ENCODE assay signal across 11 cellular contexts in genomic region chr18:58567453-58568196, GRCh38.
A peak's percentile ranks its signal among the peaks of the same experiment; 100 is the strongest.
DNase-seq lines count a peak whose midpoint lies in the region; ATAC-seq and TF ChIP-seq lines count a peak whose summit lies in the region.
"Had no signal": no experiment of that assay in that cellular context is flagged by ENCODE, and none has a peak within 500 bp of the region (broad histone marks: within the 10 kb centered on the region; RNA-seq: fewer than 3 reads in every experiment).

No MANE protein-coding gene starts in this region.

- H3K4me3 ChIP-seq in fibroblast of pulmonary artery (replicated peaks; ENCODE audit: low read depth, low read length) (no peak overlapping the region), testis (no peak overlapping the region)
- H3K4me3 ChIP-seq: K562 had no signal

- TF ChIP-seq POLR2A in testis (IDR thresholded peaks at IDR 0.05), result no peak

- no peaks in the 10 kb centered on the region for H3K36me3 ChIP-seq in testis (ENCODE audit: low read depth, missing control alignments)

- in situ Hi-C loops in Caki2 (cut with HindIII; ENCODE audit: low pct_unique_long_range_greater_than_20kb, low sequenced_read_pairs), result no loop called here

- no peaks in the 10 kb centered on the region for H3K4me1 ChIP-seq in testis

- H3K27ac ChIP-seq in testis, result no peak overlapping the region

- no peaks in the 10 kb centered on the region for H3K27me3 ChIP-seq in testis

- peak; percentile 79 for ATAC-seq in omental fat pad (ENCODE audit: low FRiP score)
- ATAC-seq: K562 had no signal

- 84 to 94% methylated on average over 9 of the region's 9 CpGs for WGBS in testis, 2 donors

- TF ChIP-seq CTCF in fibroblast of pulmonary artery (IDR thresholded peaks at IDR 0.05; ENCODE audit: low read length, missing control alignments) (no peak), omental fat pad (IDR thresholded peaks at IDR 0.05) (no peak), testis (IDR thresholded peaks at IDR 0.05) (no peak)

- H3K9me3 ChIP-seq in testis, result no peaks in the 10 kb centered on the region

- intact Hi-C loops in testis (cut with DNase I; ENCODE audit: low total_unique reads), result no loop called here

- DNase-seq in Caki2 (ENCODE audit: low read depth), result peak; percentile 65
- peak; percentile 35 for DNase-seq in RKO (ENCODE audit: low spot score)
- DNase-seq in fibroblast of pulmonary artery (ENCODE audit: low read depth), result peak; percentile 90
- no peak for DNase-seq in omental fat pad (ENCODE audit: low spot score)
- DNase-seq in testis, result no peak
- DNase-seq in stimulated activated CD4-positive, alpha-beta T cell treated with anti-CD3 and anti-CD28 coated beads, Interleukin-2, amount 100 ng/mL, for 48 hours, result no peak
- DNase-seq in HT-29 (ENCODE audit: low spot score), result no peak
- DNase-seq in mucosa of gallbladder (ENCODE audit: low spot score), result no peak
- DNase-seq: NCI-H774; stimulated activated CD4-positive, alpha-beta T cell treated with anti-CD3 and anti-CD28 coated beads, Interleukin-4, amount 100 ng/mL, for 4 hours had no signal

Comparison
In these comparisons a context has a peak if more than half of its experiments do, and no peak if none do; other contexts are left out.
1. DNase-seq: peak in Caki2 (single experiment), RKO (single experiment) and fibroblast of pulmonary artery (single experiment); none in omental fat pad (single experiment), testis (single experiment), stimulated activated CD4-positive, alpha-beta T cell treated with anti-CD3 and anti-CD28 coated beads, Interleukin-2, amount 100 ng/mL, for 48 hours (0 of 2), HT-29 (single experiment) and mucosa of gallbladder (single experiment).